In genomic region chr21:30988706-30989105, GRCh38 we compare ENCODE assay signal across 23 cellular contexts. TPM values are rescaled to one million over a fixed set of nuclear protein-coding genes. Genes with fewer than 3 reads are reported as not detected.
"Had no signal": no experiment of that assay in that cellular context is flagged by ENCODE, and none has a peak within 500 bp of the region (broad histone marks: within the 10 kb centered on the region; RNA-seq: fewer than 3 reads in every experiment).

No MANE protein-coding gene starts in this region.

- H3K27me3 ChIP-seq: MG63, SJSA1 had no signal

- ATAC-seq: HepG2 had no signal

- H3K9me3 ChIP-seq: MG63, SJSA1 had no signal

- DNase-seq: IMR-90, Karpas-422, KG1, MG63, NCI-H1092, NCI-H1105 treated with DMSO at 0.1 percent for 48 hours, NCI-H1417 treated with DMSO at 0.1 percent for 48 hours, NCI-H146, NCI-H1694 treated with DMSO at 0.1 percent for 48 hours, NCI-H1930, NCI-H2081, NCI-H2107, NCI-H2227 treated with DMSO at 0.1 percent for 48 hours, NCI-H524, NCI-H526 treated with DMSO at 0.1 percent for 48 hours, NCI-H748 treated with DMSO at 0.1 percent for 48 hours, RPMI8226, SIG-M5 had no signal

- H3K27ac ChIP-seq: SJSA1, SK-N-MC had no signal

- H3K36me3 ChIP-seq: MG63, SJSA1 had no signal

- H3K4me3 ChIP-seq: MG63, SJSA1, SK-N-MC had no signal

- H3K4me1 ChIP-seq: SJSA1 had no signal

RNA-seq across cellular contexts. Expression of gene KRTAP19-8, which starts 49.6 kb away (rescaled TPM):
- total RNA-seq: HepG2, HT1080, IMR-90, NCI-H460, SJSA1 had no signal
